Comparison of ENCODE assay signal across 1 cellular context in genomic region chr17:8163978-8164814, GRCh38.
A peak's percentile ranks its signal among the peaks of the same experiment; 100 is the strongest.
TF ChIP-seq lines count a peak whose summit lies in the region.

No MANE protein-coding gene starts in this region.

TF ChIP-seq in GM12878, 131 proteins besides CTCF, POLR2A, EP300 and RAD21:
- TF ChIP-seq DPF2 (IDR thresholded peaks at IDR 0.05) (0 out of 2 replicates have a peak, but pooled peaks have one; percentile 41), TBL1XR1 (IDR thresholded peaks at IDR 0.05; ENCODE audit: low read depth, low read length) (no peak), PAX8 (IDR thresholded peaks at IDR 0.05) (no peak), TAF1 (IDR thresholded peaks at IDR 0.05; ENCODE audit: borderline replicate concordance, low read depth, low read length) (0 out of 2 replicates have a peak, but pooled peaks have one; percentile 7), IKZF2 (IDR thresholded peaks at IDR 0.05) (peak in 1 of 2 experiments; percentile 58; a peak in 1 of 4 replicates), IKZF1 (conservative IDR thresholded peaks at IDR 0.05) (peak; percentile 59), YBX1 (IDR thresholded peaks at IDR 0.05) (no peak), RCOR1 (conservative IDR thresholded peaks at IDR 0.05; ENCODE audit: low read depth, low read length) (no peak), BCL11A (IDR thresholded peaks at IDR 0.05; ENCODE audit: low read depth, low read length) (no peak), FOXK2 (IDR thresholded peaks at IDR 0.05) (no peak), MTA2 (IDR thresholded peaks at IDR 0.05; ENCODE audit: low read depth) (0 out of 2 replicates have a peak, but pooled peaks have one; percentile 32), BHLHE40 (IDR thresholded peaks at IDR 0.05; ENCODE audit: borderline replicate concordance in 1 of 2, low read depth in 2 of 2, low read length in 1 of 2) (peak in 1 of 2 experiments; percentile 5; a peak in 1 of 4 replicates)
- TF ChIP-seq, protein P1, sequence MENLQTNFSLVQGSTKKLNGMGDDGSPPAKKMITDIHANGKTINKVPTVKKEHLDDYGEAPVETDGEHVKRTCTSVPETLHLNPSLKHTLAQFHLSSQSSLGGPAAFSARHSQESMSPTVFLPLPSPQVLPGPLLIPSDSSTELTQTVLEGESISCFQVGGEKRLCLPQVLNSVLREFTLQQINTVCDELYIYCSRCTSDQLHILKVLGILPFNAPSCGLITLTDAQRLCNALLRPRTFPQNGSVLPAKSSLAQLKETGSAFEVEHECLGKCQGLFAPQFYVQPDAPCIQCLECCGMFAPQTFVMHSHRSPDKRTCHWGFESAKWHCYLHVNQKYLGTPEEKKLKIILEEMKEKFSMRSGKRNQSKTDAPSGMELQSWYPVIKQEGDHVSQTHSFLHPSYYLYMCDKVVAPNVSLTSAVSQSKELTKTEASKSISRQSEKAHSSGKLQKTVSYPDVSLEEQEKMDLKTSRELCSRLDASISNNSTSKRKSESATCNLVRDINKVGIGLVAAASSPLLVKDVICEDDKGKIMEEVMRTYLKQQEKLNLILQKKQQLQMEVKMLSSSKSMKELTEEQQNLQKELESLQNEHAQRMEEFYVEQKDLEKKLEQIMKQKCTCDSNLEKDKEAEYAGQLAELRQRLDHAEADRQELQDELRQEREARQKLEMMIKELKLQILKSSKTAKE (IDR thresholded peaks at IDR 0.05; ENCODE audit: low read depth, poor library complexity, severe bottlenecking): no peak
- TF ChIP-seq, protein P2, sequence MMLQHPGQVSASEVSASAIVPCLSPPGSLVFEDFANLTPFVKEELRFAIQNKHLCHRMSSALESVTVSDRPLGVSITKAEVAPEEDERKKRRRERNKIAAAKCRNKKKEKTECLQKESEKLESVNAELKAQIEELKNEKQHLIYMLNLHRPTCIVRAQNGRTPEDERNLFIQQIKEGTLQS (IDR thresholded peaks at IDR 0.05; ENCODE audit: borderline replicate concordance, extremely low read depth, low read depth, low read length): no peak
TF ChIP-seq in GM12878: peak in this region for 6.
